Comparison of ENCODE assay signal across 1 cellular context in genomic region chr21:46285761-46286667, GRCh38.
TF ChIP-seq lines count a peak whose summit lies in the region.

Gene YBEY (plus strand): TSS chr21:46286342. CDS start chr21:46286914, 572 bp downstream.

TF ChIP-seq in HEK293, 187 proteins besides CTCF, POLR2A, EP300 and RAD21 (continued from another document and continues in another):
- TF ChIP-seq TSHZ1 (tag by site-specific recombination; IDR thresholded peaks at IDR 0.05; ENCODE audit: borderline replicate concordance), result peak; percentile 66; the same call in 1 of the 2 replicates
- no peak for TF ChIP-seq SCRT1 (tag by site-specific recombination; IDR thresholded peaks at IDR 0.05; ENCODE audit: borderline replicate concordance)
- peak; percentile 63 for TF ChIP-seq OSR2 (tag by site-specific recombination; IDR thresholded peaks at IDR 0.05)
- TF ChIP-seq ZNF138 (tag by site-specific recombination; IDR thresholded peaks at IDR 0.05; ENCODE audit: borderline replicate concordance), result no peak
- peak; percentile 99 for TF ChIP-seq PATZ1 (tag by site-specific recombination; IDR thresholded peaks at IDR 0.05)
- TF ChIP-seq MEIS1 (CRISPR knock-in tag; IDR thresholded peaks at IDR 0.05; ENCODE audit: borderline replicate concordance), result no peak
- TF ChIP-seq SETDB1 (IDR thresholded peaks at IDR 0.05; ENCODE audit: insufficient read length, low read length), result no peak
- TF ChIP-seq ZNF768 (tag by site-specific recombination; IDR thresholded peaks at IDR 0.05), result no peak; the same call in 1 of the 2 replicates
- no peak for TF ChIP-seq ZNF133 (tag by site-specific recombination; IDR thresholded peaks at IDR 0.05)
- no peak; the same call in none of the 2 replicates for TF ChIP-seq ZSCAN30 (tag by site-specific recombination; IDR thresholded peaks at IDR 0.05)
- peak; percentile 91 for TF ChIP-seq ZBTB8A (tag by site-specific recombination; IDR thresholded peaks at IDR 0.05)
- TF ChIP-seq ZNF629 (tag by site-specific recombination; IDR thresholded peaks at IDR 0.05), result peak; percentile 88
- TF ChIP-seq ZNF670 (tag by site-specific recombination; IDR thresholded peaks at IDR 0.05; ENCODE audit: low read depth), result no peak
- TF ChIP-seq ZNF184 (tag by site-specific recombination; IDR thresholded peaks at IDR 0.05), result peak; percentile 73; the same call in 1 of the 2 replicates
- no peak for TF ChIP-seq ZNF776 (tag by site-specific recombination; IDR thresholded peaks at IDR 0.05; ENCODE audit: borderline replicate concordance)
- TF ChIP-seq ZBTB20 (tag by site-specific recombination; IDR thresholded peaks at IDR 0.05), result peak; percentile 66; the same call in 1 of the 2 replicates
- peak; percentile 77 for TF ChIP-seq ZNF146 (tag by site-specific recombination; IDR thresholded peaks at IDR 0.05)
- no peak for TF ChIP-seq ZNF521 (tag by site-specific recombination; IDR thresholded peaks at IDR 0.05)
- TF ChIP-seq BCL6B (tag by site-specific recombination; IDR thresholded peaks at IDR 0.05), result no peak
- peak; percentile 95 for TF ChIP-seq KLF8 (tag by site-specific recombination; IDR thresholded peaks at IDR 0.05)
- no peak for TF ChIP-seq ZNF23 (tag by site-specific recombination; IDR thresholded peaks at IDR 0.05; ENCODE audit: borderline replicate concordance)
- no peak for TF ChIP-seq ATF2 (tag by site-specific recombination; IDR thresholded peaks at IDR 0.05; ENCODE audit: low read depth)
- TF ChIP-seq ZNF639 (tag by site-specific recombination; IDR thresholded peaks at IDR 0.05), result peak; percentile 95
- no peak for TF ChIP-seq MYNN (tag by site-specific recombination; IDR thresholded peaks at IDR 0.05; ENCODE audit: borderline replicate concordance)
- no peak for TF ChIP-seq ZNF624 (tag by site-specific recombination; IDR thresholded peaks at IDR 0.05)
- TF ChIP-seq ZNF837 (tag by site-specific recombination; IDR thresholded peaks at IDR 0.05), result peak; percentile 61; the same call in 1 of the 2 replicates
- no peak for TF ChIP-seq ZNF701 (tag by site-specific recombination; IDR thresholded peaks at IDR 0.05)
- peak; percentile 88 for TF ChIP-seq ZNF2 (tag by site-specific recombination; IDR thresholded peaks at IDR 0.05)
- peak; percentile 40; the same call in 1 of the 2 replicates for TF ChIP-seq ZNF623 (tag by site-specific recombination; IDR thresholded peaks at IDR 0.05)
- TF ChIP-seq PRDM10 (tag by site-specific recombination; IDR thresholded peaks at IDR 0.05), result peak; percentile 76
- no peak for TF ChIP-seq ZNF248 (tag by site-specific recombination; IDR thresholded peaks at IDR 0.05)
- no peak for TF ChIP-seq ZNF366 (tag by site-specific recombination; conservative IDR thresholded peaks at IDR 0.05)
- peak; percentile 82 for TF ChIP-seq ZNF692 (tag by site-specific recombination; IDR thresholded peaks at IDR 0.05)
- TF ChIP-seq ZNF514 (tag by site-specific recombination; IDR thresholded peaks at IDR 0.05), result no peak
- TF ChIP-seq ZNF26 (tag by site-specific recombination; IDR thresholded peaks at IDR 0.05), result no peak
- peak; percentile 80; the same call in 1 of the 2 replicates for TF ChIP-seq ZSCAN23 (tag by site-specific recombination; IDR thresholded peaks at IDR 0.05)
- TF ChIP-seq ZNF114 (tag by site-specific recombination; IDR thresholded peaks at IDR 0.05), result no peak
- no peak for TF ChIP-seq ZNF140 (tag by site-specific recombination; IDR thresholded peaks at IDR 0.05)
- no peak for TF ChIP-seq ZFP3 (tag by site-specific recombination; IDR thresholded peaks at IDR 0.05; ENCODE audit: low read depth)
- TF ChIP-seq KLF17 (tag by site-specific recombination; IDR thresholded peaks at IDR 0.05), result peak; percentile 94; the same call in 1 of the 2 replicates
- TF ChIP-seq ZNF174 (tag by site-specific recombination; IDR thresholded peaks at IDR 0.05), result no peak
- peak; percentile 5; the same call in 1 of the 2 replicates for TF ChIP-seq ZNF488 (tag by site-specific recombination; IDR thresholded peaks at IDR 0.05)
- no peak for TF ChIP-seq ZNF585B (tag by site-specific recombination; IDR thresholded peaks at IDR 0.05)
- peak; percentile 92; the same call in 1 of the 2 replicates for TF ChIP-seq ZNF610 (tag by site-specific recombination; IDR thresholded peaks at IDR 0.05; ENCODE audit: borderline replicate concordance)
- TF ChIP-seq ZNF221 (tag by site-specific recombination; IDR thresholded peaks at IDR 0.05; ENCODE audit: borderline replicate concordance), result peak; percentile 41; the same call in 1 of the 2 replicates
- TF ChIP-seq WT1 (tag by site-specific recombination; IDR thresholded peaks at IDR 0.05), result no peak; the same call in none of the 2 replicates
